Comparison of ENCODE assay signal across 34 cellular contexts in the genomic region with DNA sequence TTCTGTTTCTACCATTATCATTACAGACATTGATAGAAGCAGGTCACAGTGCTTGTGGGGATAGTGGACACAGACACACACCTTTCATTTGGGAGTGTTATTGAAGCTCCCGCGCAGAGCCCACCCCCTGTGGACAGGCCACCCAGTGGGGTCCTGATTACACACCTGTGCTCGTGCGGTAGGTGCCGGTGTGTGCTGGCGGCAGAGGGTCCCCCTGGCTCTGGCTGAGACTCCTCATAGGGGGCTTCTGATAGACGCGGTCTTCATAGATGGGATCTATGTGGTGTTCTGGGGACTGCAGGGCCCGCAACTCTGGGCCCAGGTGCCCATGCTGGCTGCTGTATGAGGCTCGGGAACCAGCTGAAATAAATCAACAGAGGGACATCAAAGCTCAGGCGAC.
"Had no signal": no experiment of that assay in that cellular context is flagged by ENCODE, and none has a peak within 500 bp of the region (broad histone marks: within the 10 kb centered on the region; RNA-seq: fewer than 3 reads in every experiment).

No MANE protein-coding gene starts in this region.

- H3K9me3 ChIP-seq: MG63 had no signal

- H3K9ac ChIP-seq: KMS-11 had no signal

- H3K36me3 ChIP-seq: MG63 had no signal

- H3K4me2 ChIP-seq: KMS-11 had no signal

- DNase-seq: Karpas-422, Kasumi-1, MG63, MM.1S, MV-4-11, NCI-H1048, NCI-H1092, NCI-H1092 treated with DMSO at 0.1 percent for 48 hours, NCI-H1105, NCI-H1105 treated with DMSO at 0.1 percent for 48 hours, NCI-H1417, NCI-H1417 treated with DMSO at 0.1 percent for 48 hours, NCI-H1436, NCI-H1436 treated with DMSO at 0.1 percent for 48 hours, NCI-H146, NCI-H1694, NCI-H1694 treated with DMSO at 0.1 percent for 48 hours, NCI-H187, NCI-H187 treated with DMSO at 0.1 percent for 48 hours, NCI-H1930, NCI-H2029, NCI-H2029 treated with DMSO at 0.1 percent for 48 hours, NCI-H2081, NCI-H2081 treated with DMSO at 0.1 percent for 48 hours, NCI-H2107, NCI-H2171, NCI-H2171 treated with DMSO at 0.1 percent for 48 hours, NCI-H2227 treated with DMSO at 0.1 percent for 48 hours, NCI-H226, NCI-H345, NCI-H446, NCI-H446 treated with DMSO at 0.1 percent for 48 hours, NCI-H510A had no signal

- H3K27ac ChIP-seq: KMS-11 had no signal

- H3K27me3 ChIP-seq: MG63 had no signal

- H3K4me3 ChIP-seq: MG63 had no signal
